Comparison of ENCODE assay signal across 1 cellular context in the genomic region with DNA sequence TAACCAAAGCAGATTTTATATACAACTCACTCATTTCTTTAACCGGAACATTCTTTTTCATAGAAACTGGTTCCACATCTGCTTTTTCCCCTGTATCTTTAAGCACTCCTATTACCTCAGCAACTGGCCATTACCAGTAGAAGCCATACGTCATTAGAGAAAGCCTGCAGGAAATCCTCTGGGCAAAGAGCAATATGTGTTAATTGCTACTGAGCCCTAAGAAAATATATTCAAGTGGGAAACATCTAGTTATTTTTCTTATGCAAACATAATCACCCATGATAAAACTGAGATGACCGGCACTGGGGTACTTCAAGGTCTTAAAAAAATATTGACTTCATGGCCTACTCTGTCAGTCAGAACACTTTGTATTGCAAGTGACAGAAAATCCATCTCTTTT.
TF ChIP-seq lines count a peak whose summit lies in the region.

No MANE protein-coding gene starts in this region.

TF ChIP-seq in HepG2, 621 proteins besides CTCF, POLR2A, EP300 and RAD21 (continued from another document):
- TF ChIP-seq, protein P1, sequence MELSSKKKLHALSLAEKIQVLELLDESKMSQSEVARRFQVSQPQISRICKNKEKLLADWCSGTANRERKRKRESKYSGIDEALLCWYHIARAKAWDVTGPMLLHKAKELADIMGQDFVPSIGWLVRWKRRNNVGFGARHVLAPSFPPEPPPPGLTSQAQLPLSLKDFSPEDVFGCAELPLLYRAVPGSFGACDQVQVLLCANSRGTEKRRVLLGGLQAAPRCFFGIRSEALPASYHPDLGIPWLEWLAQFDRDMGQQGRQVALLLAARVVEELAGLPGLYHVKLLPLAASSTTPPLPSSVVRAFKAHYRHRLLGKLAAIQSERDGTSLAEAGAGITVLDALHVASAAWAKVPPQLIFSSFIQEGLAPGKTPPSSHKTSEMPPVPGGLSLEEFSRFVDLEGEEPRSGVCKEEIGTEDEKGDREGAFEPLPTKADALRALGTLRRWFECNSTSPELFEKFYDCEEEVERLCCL (CRISPR knock-in tag; IDR thresholded peaks at IDR 0.05; ENCODE audit: borderline replicate concordance): no peak
- TF ChIP-seq GTF3A (CRISPR knock-in tag; conservative IDR thresholded peaks at IDR 0.05) (no peak), MLLT10 (CRISPR knock-in tag; IDR thresholded peaks at IDR 0.05) (no peak), AKAP8 (CRISPR knock-in tag; IDR thresholded peaks at IDR 0.05) (no peak), MATR3 (CRISPR knock-in tag; IDR thresholded peaks at IDR 0.05) (no peak), ZZZ3 (CRISPR knock-in tag; IDR thresholded peaks at IDR 0.05; ENCODE audit: borderline replicate concordance) (no peak)
